In genomic region chr16:55055262-55055661, GRCh38 we compare ENCODE assay signal across 26 cellular contexts.
"Had no signal": no experiment of that assay in that cellular context is flagged by ENCODE, and none has a peak within 500 bp of the region (broad histone marks: within the 10 kb centered on the region; RNA-seq: fewer than 3 reads in every experiment).

No MANE protein-coding gene starts in this region.

- ATAC-seq: activated T-helper 17 cell treated with anti-CD3 and anti-CD28 coated beads, Interleukin-2, amount 50 U/mL, for 72 hours; PC-3 had no signal

- H3K27ac ChIP-seq: adrenal gland, breast epithelium, SJSA1 had no signal

- H3K36me3 ChIP-seq: adrenal gland, breast epithelium, SJSA1 had no signal

- H3K4me3 ChIP-seq: adrenal gland, breast epithelium, SJSA1 had no signal

- H3K9me3 ChIP-seq: adrenal gland, SJSA1 had no signal

- DNase-seq: activated CD4-positive, alpha-beta memory T cell treated with anti-CD3 and anti-CD28 coated beads for 36 hours; activated CD4-positive, alpha-beta T cell treated with anti-CD3 and anti-CD28 coated beads, Interleukin-2, amount 10 ng/mL, durations not matched to agents 7 days and 5 days; activated CD4-positive, CD25-positive, alpha-beta regulatory T cell; activated CD8-positive, alpha-beta memory T cell treated with anti-CD3 and anti-CD28 coated beads for 24 hours; activated gamma-delta T cell treated with Interleukin-2 at 50 U/mL for 16 hours; activated naive CD4-positive, alpha-beta T cell treated with anti-CD3 and anti-CD28 coated beads, Interleukin-2, amount 10 ng/mL, durations not matched to agents 7 days and 5 days; activated naive CD8-positive, alpha-beta T cell treated with anti-CD3 and anti-CD28 coated beads for 36 hours; activated T-cell treated with anti-CD3 and anti-CD28 coated beads, Interleukin-2, amount 50 U/mL, for 48 hours; adrenal gland; anterior cingulate cortex; central memory CD4-positive, alpha-beta T cell; IMR-90; Kasumi-1; KBM-7; NCI-H1092; NCI-H1417 treated with DMSO at 0.1 percent for 48 hours; NCI-H1694; NCI-H2081; NCI-H446; NCI-H524; PC-3; SHP77 had no signal

- H3K4me1 ChIP-seq: adrenal gland, SJSA1 had no signal

- FAIRE-seq: RCC 7860 had no signal
